Comparison of ENCODE assay signal across 8 cellular contexts in genomic region chr17:32877164-32877764, GRCh38. TPM values are rescaled to one million over a fixed set of nuclear protein-coding genes. Genes with fewer than 3 reads are reported as not detected.
DNase-seq lines count a peak whose midpoint lies in the region; ATAC-seq and TF ChIP-seq lines count a peak whose summit lies in the region.

No MANE protein-coding gene starts in this region.

- H3K9me3 ChIP-seq in heart right ventricle (no peaks in the 10 kb centered on the region), transverse colon (no peaks in the 10 kb centered on the region)

- in situ Hi-C loops in transverse colon (cut with MboI; ENCODE audit: low pct_ligation_motif_present in 1 of 4, low pct_unique_long_range_greater_than_20kb in 1 of 4, low sequenced_read_pairs in 3 of 4), result loop anchor here in 1 of 4 donors (10.0 kb wide), 1 partner anchor 92 kb away; no protein-coding TSS in a partner anchor

- TF ChIP-seq CTCF in GM10248 (IDR thresholded peaks at IDR 0.05; ENCODE audit: control extremely low read depth, extremely low read depth, low read depth, missing control alignments), result peak; percentile 89
- peak; percentile 74 to 96 (median 85) for TF ChIP-seq CTCF in heart right ventricle (IDR thresholded peaks at IDR 0.05)
- peak; percentile 82 to 94 (median 88) for TF ChIP-seq CTCF in transverse colon (IDR thresholded peaks at IDR 0.05)

- H3K27ac ChIP-seq in heart right ventricle, result peak overlapping the region; percentile 64 to 91 (median 84)
- peak overlapping the region; percentile 92 to 97 (median 94) for H3K27ac ChIP-seq in transverse colon

- intact Hi-C loops in heart right ventricle (cut with DNase I) (loop anchor here (1.0 to 5.0 kb wide), 7 partner anchors 50 to 390 kb away; partner anchors contain the start of gene CDK5R1 (in 1 of the 10)), transverse colon (cut with DNase I; ENCODE audit: low total_unique reads) (loop anchor here (5.0 kb wide), 1 partner anchor 90 kb away; no protein-coding TSS in a partner anchor)

- H3K4me1 ChIP-seq in heart right ventricle (peaks cover 0 to 32% (median 16%) of the 10 kb centered on the region in 9 donors), transverse colon (peaks cover 11 to 47% (median 24%) of the 10 kb centered on the region in 4 donors)

- TF ChIP-seq EP300 in transverse colon (IDR thresholded peaks at IDR 0.05; ENCODE audit: low read depth), result no peak

- TF ChIP-seq POLR2A in transverse colon (IDR thresholded peaks at IDR 0.05), result no peak

- DNase-seq in GM10248 (ENCODE audit: extremely low spot score), result peak; percentile 96
- DNase-seq in NCI-H1092 (lab: John Stamatoyannopoulos, UW), result peak; percentile 85
- peak; percentile 50 to 76 for DNase-seq in SW 1271 (lab: John Stamatoyannopoulos, UW)
- DNase-seq in activated naive CD8-positive, alpha-beta T cell treated with anti-CD3 and anti-CD28 coated beads, Interleukin-2, amount 50 U/mL, for 16 hours (ENCODE audit: low read depth, low spot score), result peak; percentile 84
- peak; percentile 84 to 93 for DNase-seq in heart right ventricle
- DNase-seq in pons (ENCODE audit: low spot score), result peak; percentile 82
- DNase-seq in transverse colon, result peak; percentile 96

- H3K4me3 ChIP-seq in heart right ventricle (peak overlapping the region in 9 of 10 donors; percentile 74 to 97 (median 85)), transverse colon (peak overlapping the region in 3 of 4 donors; percentile 77 to 99 (median 96))

- ATAC-seq in HG02588 (IDR thresholded peaks at IDR 0.05; ENCODE audit: unreplicated experiment), result peak; percentile 83
- peak; percentile 98 to 100 (median 99) for ATAC-seq in heart right ventricle

- peaks cover 0 to 13% (median 0%) of the 10 kb centered on the region in 7 donors for H3K27me3 ChIP-seq in heart right ventricle
- H3K27me3 ChIP-seq in transverse colon, result no peaks in the 10 kb centered on the region

- POLR2A ChIA-PET in GM10248 (lab: Yijun Ruan, JAX), result interaction anchor here (1.2 kb wide), 1 partner anchor 16 kb away, joined by 3 read pairs; no protein-coding TSS in a partner anchor

- WGBS in heart right ventricle, 2 donors, result 1 to 2% methylated on average over 41 to 44 of the region's 44 CpGs
- WGBS in transverse colon (ENCODE audit: low coverage in 1 of 2), 2 donors, result 0 to 1% methylated on average over 4 to 12 of the region's 44 CpGs

- CTCF ChIA-PET in GM10248 (lab: Yijun Ruan, JAX), result interaction anchor here (0.6 to 7.1 kb wide), 65 partner anchors 9 to 678 kb away, joined by 3 to 204 read pairs (median 6); partner anchors contain the start of gene CDK5R1

- H3K36me3 ChIP-seq in heart right ventricle (no peaks in the 10 kb centered on the region), transverse colon (no peaks in the 10 kb centered on the region)

RNA-seq across cellular contexts. Expression of gene MYO1D, which starts 0.3 kb away (rescaled TPM):
- total RNA-seq in heart right ventricle, result 10 to 100 TPM in 1 of 10 donors, 1 to 10 TPM in 9; 5.8 to 16.4 (median 7.5) TPM
- 1 to 10 TPM; 1.9 to 5.0 TPM for polyA plus RNA-seq in heart right ventricle
- 100 to 1,000 TPM; 247 to 569 (median 444) TPM for total RNA-seq in transverse colon

RNA-seq across cellular contexts. Expression of gene TMEM98, which starts 50.7 kb away (rescaled TPM):
- total RNA-seq in heart right ventricle (10 to 100 TPM in 5 of 10 donors, 1 to 10 TPM in 5; 6.7 to 14.0 (median 9.9) TPM), transverse colon (100 to 1,000 TPM in 3 of 4 donors, 10 to 100 TPM in 1; 70.7 to 219 (median 175) TPM)
- polyA plus RNA-seq in heart right ventricle, result 10 to 100 TPM in 1 of 2 donors, 1 to 10 TPM in 1; 5.2 to 19.5 TPM

Comparison
In these comparisons a context has a peak if more than half of its experiments do, and no peak if none do; other contexts are left out.
1. Peak in every context shown above with its lines: DNase-seq, ATAC-seq, H3K4me3 ChIP-seq and H3K27ac ChIP-seq.
2. RNA of gene MYO1D, which starts 0.3 kb away (total RNA-seq): 247 to 569 TPM in transverse colon; 5.8 to 16.4 TPM in heart right ventricle; every median in the first group is over 10 times any median in the second.
3. RNA of gene TMEM98, which starts 50.7 kb away (total RNA-seq): 70.7 to 219 TPM in transverse colon; 6.7 to 14.0 TPM in heart right ventricle; every median in the first group is over 4 times any median in the second.